ENCODE assay signal across 26 cellular contexts in the genomic region with DNA sequence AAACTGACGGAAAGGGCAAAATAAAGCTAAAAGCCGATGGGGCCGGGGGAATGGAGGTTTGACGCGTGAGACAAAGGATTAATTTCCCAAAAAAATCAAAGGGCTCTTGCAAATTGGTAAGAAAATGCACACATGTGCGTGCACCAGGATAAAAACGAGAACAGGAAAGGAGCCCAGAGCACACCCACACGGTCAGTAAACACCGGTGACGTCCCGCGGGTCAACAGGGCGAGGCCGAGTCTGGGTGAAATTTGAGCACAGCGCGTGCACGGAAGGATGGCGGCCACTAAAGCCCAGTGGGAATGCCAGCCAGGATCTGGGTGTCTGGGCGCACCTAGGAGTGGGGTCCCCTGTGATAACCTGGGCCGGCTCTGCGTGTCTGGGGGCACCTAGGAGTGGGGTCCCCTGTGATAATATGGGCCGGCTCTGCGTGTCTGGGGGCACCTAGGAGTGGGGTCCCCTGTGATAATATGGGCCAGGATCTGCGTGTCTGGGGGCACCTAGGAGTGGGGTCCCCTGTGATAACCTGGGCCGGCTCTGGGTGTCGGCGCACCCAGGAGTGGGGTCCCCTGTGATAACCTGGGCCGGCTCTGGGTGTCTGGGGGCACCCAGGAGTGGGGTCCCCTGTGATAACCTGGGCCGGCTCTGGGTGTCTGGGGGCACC. TPM values are rescaled to one million over a fixed set of nuclear protein-coding genes. Genes with fewer than 3 reads are reported as not detected.
"Had no signal": no experiment of that assay in that cellular context is flagged by ENCODE, and none has a peak within 500 bp of the region (broad histone marks: within the 10 kb centered on the region; RNA-seq: fewer than 3 reads in every experiment).

No MANE protein-coding gene starts in this region.

- FAIRE-seq: colon, islet of Langerhans, urothelium cell line had no signal

- H3K36me3 ChIP-seq: gastroesophageal sphincter, heart right ventricle, neural progenitor cell, sigmoid colon, thoracic aorta, tibial nerve, upper lobe of left lung had no signal

- ATAC-seq: esophagus mucosa; foreskin keratinocyte; gastroesophageal sphincter; heart right ventricle; left cardiac atrium; naive thymus-derived CD4-positive, alpha-beta T cell; psoas muscle; right cardiac atrium; stimulated activated effector memory CD8-positive, alpha-beta T cell treated with anti-CD3 and anti-CD28 coated beads, Interleukin-12 subunit alpha, Interleukin-12 subunit beta, amount 100 ng/mL, for 72 hours had no signal

- H3K9me3 ChIP-seq: gastroesophageal sphincter, heart right ventricle, psoas muscle, sigmoid colon, thoracic aorta, tibial nerve, upper lobe of left lung had no signal

- H3K27me3 ChIP-seq: neural progenitor cell had no signal

- H3K27ac ChIP-seq: epithelial cell of prostate, foreskin keratinocyte, gastroesophageal sphincter, heart right ventricle, neural progenitor cell, psoas muscle, sigmoid colon, thoracic aorta, tibial nerve, upper lobe of left lung had no signal

- H3K4me1 ChIP-seq: foreskin keratinocyte, psoas muscle had no signal

- DNase-seq: effector CD8-positive, alpha-beta T cell; endodermal cell; foreskin keratinocyte; heart right ventricle; hippocampal formation; left cardiac atrium; mesenchymal stem cell; naive thymus-derived CD4-positive, alpha-beta T cell; posterior cingulate gyrus; psoas muscle; sigmoid colon; stimulated activated CD4-positive, alpha-beta T cell treated with anti-CD3 and anti-CD28 coated beads, Interleukin-2, amount 100 ng/mL, for 24 hours; stimulated activated CD4-positive, alpha-beta T cell treated with anti-CD3 and anti-CD28 coated beads, Interleukin-4, amount 100 ng/mL, for 24 hours; stimulated activated naive CD4-positive, alpha-beta T cell treated with Interleukin-2 at 50 U/mL for 16 hours had no signal

- H3K4me3 ChIP-seq: gastroesophageal sphincter, heart right ventricle, neural progenitor cell, psoas muscle, sigmoid colon, thoracic aorta, tibial nerve, upper lobe of left lung had no signal

RNA-seq across cellular contexts. Expression of gene BRSK2, which starts 44.4 kb away (rescaled TPM):
- polyA plus RNA-seq: naive thymus-derived CD4-positive, alpha-beta T cell had no signal
